In the genomic region with DNA sequence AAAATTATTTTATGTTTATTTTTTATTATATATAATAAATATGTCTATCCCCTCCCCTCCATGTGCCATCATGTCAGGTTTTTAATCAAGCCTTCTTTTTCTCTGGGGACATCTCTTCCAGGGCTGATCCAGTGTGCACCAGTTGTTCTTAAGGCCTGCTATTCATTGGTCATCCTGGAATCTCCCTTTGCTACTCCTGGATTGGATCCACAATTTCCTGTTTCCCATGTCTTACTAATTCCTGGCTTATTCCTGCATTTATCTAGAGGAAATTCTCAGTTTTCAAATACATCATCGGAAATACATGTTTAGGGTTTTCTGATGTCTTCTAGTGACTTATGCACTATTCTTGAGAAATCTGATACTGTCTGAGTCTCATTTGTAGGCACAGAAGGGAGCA, we compare ENCODE assay signal across 21 cellular contexts. TPM values are rescaled to one million over a fixed set of nuclear protein-coding genes. Genes with fewer than 3 reads are reported as not detected.
DNase-seq lines count a peak whose midpoint lies in the region; ATAC-seq and TF ChIP-seq lines count a peak whose summit lies in the region.
"Had no signal": no experiment of that assay in that cellular context is flagged by ENCODE, and none has a peak within 500 bp of the region (broad histone marks: within the 10 kb centered on the region; RNA-seq: fewer than 3 reads in every experiment).

No MANE protein-coding gene starts in this region.

- intact Hi-C loops in left ventricle myocardium inferior (cut with micrococcal nuclease) (no loop called here), Right ventricle myocardium superior (cut with DNase I) (no loop called here)

- no peaks in the 10 kb centered on the region for H3K9me3 ChIP-seq in left ventricle myocardium inferior (replicated peaks)
- H3K9me3 ChIP-seq: A549, mucosa of descending colon, spleen had no signal

- no peak for TF ChIP-seq CTCF in left ventricle myocardium inferior (IDR thresholded peaks at IDR 0.05; ENCODE audit: borderline replicate concordance)
- TF ChIP-seq CTCF in foreskin keratinocyte (conservative IDR thresholded peaks at IDR 0.05) = no peak

- H3K27me3 ChIP-seq in left ventricle myocardium inferior (ENCODE audit: low read depth) = no peaks in the 10 kb centered on the region
- no peaks in the 10 kb centered on the region for H3K27me3 ChIP-seq in foreskin keratinocyte
- H3K27me3 ChIP-seq: cardiac muscle cell, spleen had no signal

- H3K27ac ChIP-seq in left ventricle myocardium inferior (replicated peaks) (peak overlapping the region; percentile 2), foreskin keratinocyte (no peak overlapping the region)
- H3K27ac ChIP-seq: A549, cardiac muscle cell, HL-60, KMS-11 had no signal

- DNase-seq in left ventricle myocardium inferior = no peak
- no peak for DNase-seq in Right ventricle myocardium superior
- peak; percentile 29 for DNase-seq in astrocyte of the hippocampus (ENCODE audit: low read depth, low spot score)
- DNase-seq in foreskin keratinocyte = peak; percentile 19 to 24
- DNase-seq in stromal cell of bone marrow (ENCODE audit: low read depth) = peak; percentile 74
- no peak for DNase-seq in DMS53 (lab: John Stamatoyannopoulos, UW)
- DNase-seq in T-helper 9 cell = no peak
- no peak for DNase-seq in stimulated activated CD8-positive, alpha-beta memory T cell treated with anti-CD3 and anti-CD28 coated beads, Interleukin-4, amount 100 ng/mL, for 48 hours
- DNase-seq: activated naive CD4-positive, alpha-beta T cell treated with anti-CD3 and anti-CD28 coated beads for 36 hours; COR-L47; head of caudate nucleus; mucosa of descending colon; NCI-H1417; NCI-H2227 treated with DMSO at 0.1 percent for 48 hours; occipital lobe; spleen; stimulated activated naive B cell treated with anti-CD40 and anti-IgM and Interleukin-4, amounts not matched to agents 10 μg/mL and 1 μg/mL and 100 μg/mL, for 72 hours had no signal

- peaks cover 14% of the 10 kb centered on the region for H3K36me3 ChIP-seq in left ventricle myocardium inferior

- no peak overlapping the region for H3K4me3 ChIP-seq in left ventricle myocardium inferior
- H3K4me3 ChIP-seq: A549, cardiac muscle cell, mucosa of descending colon, spleen had no signal

- H3K4me1 ChIP-seq in left ventricle myocardium inferior (peaks cover 25% of the 10 kb centered on the region), foreskin keratinocyte (peaks cover 5% of the 10 kb centered on the region)
- H3K4me1 ChIP-seq: A549, spleen had no signal

- ATAC-seq in Right ventricle myocardium superior (ENCODE audit: poor library complexity) (no peak), foreskin keratinocyte (peak; percentile 24)
- ATAC-seq: A549; mucosa of descending colon; stimulated activated naive B cell treated with anti-CD40 and anti-IgM and Interleukin-4, amounts not matched to agents 10 μg/mL and 1 μg/mL and 100 μg/mL, for 72 hours had no signal

RNA-seq across cellular contexts. Expression of a gene that starts 56.8 kb away (rescaled TPM):
- total RNA-seq in left ventricle myocardium inferior (35.7 TPM), Right ventricle myocardium superior (32.6 TPM), foreskin keratinocyte (0.32 and 0.37 TPM in 2 replicates)
- 0.36 and 0.38 TPM in 2 replicates for polyA plus RNA-seq in foreskin keratinocyte
- total RNA-seq: activated naive CD4-positive, alpha-beta T cell treated with anti-CD3 and anti-CD28 coated beads for 36 hours had no signal

Comparison
In these comparisons a context has a peak if more than half of its experiments do, and no peak if none do; other contexts are left out.
1. DNase-seq: peak in astrocyte of the hippocampus (single experiment), foreskin keratinocyte (2 of 2) and stromal cell of bone marrow (single experiment); none in left ventricle myocardium inferior (single experiment), Right ventricle myocardium superior (single experiment), DMS53 (single experiment), T-helper 9 cell (single experiment) and stimulated activated CD8-positive, alpha-beta memory T cell treated with anti-CD3 and anti-CD28 coated beads, Interleukin-4, amount 100 ng/mL, for 48 hours (single experiment).
2. RNA of a gene that starts 56.8 kb away (total RNA-seq): 35.7 TPM in left ventricle myocardium inferior (single experiment) and 32.6 TPM in Right ventricle myocardium superior (single experiment); 0.32 to 0.37 TPM in foreskin keratinocyte; every median in the first group is over 10 times any median in the second.